Comparison of ENCODE assay signal across 8 cellular contexts in the genomic region with DNA sequence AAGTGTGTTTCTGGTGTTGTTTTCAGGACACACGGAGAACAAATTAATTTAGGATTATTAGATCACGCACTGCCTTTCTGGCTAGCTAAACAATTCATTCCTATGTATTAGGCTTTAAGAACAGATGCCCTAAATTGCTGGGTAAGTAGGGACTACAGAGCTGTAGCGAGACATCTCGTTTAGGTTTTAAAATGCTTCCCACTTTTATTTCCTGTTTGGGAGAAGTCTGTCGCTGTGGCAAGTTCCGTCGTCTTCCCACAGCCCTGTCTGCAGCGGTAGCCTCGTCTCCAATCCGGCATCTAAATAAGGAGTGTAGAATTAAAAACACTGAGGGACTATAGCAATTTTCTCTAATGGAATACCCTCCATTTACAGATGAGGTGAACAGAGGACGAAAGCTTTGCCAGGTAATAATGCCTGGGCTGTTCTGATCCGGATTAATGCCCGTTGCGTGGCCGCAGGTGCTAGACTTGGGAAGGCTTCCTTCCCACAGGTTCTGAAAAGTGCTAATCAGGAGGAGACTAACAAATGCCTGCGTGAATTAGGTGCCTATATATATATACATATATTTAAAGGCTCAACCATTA. TPM values are rescaled to one million over a fixed set of nuclear protein-coding genes. Genes with fewer than 3 reads are reported as not detected.
DNase-seq lines count a peak whose midpoint lies in the region; ATAC-seq, FAIRE-seq and TF ChIP-seq lines count a peak whose summit lies in the region.

No MANE protein-coding gene starts in this region.

- H3K4me2 ChIP-seq in A549: peak overlapping the region; percentile 100

- TF ChIP-seq POLR2A in A549 (IDR thresholded peaks at IDR 0.05; ENCODE audit: low read length): no peak

- peak overlapping the region; percentile 88 for H3K4me3 ChIP-seq in A549
- H3K4me3 ChIP-seq in mucosa of descending colon: peak overlapping the region; percentile 50

- FAIRE-seq in A549 (lab: Jason Lieb, UNC): no peak

- intact Hi-C loops in mucosa of descending colon (cut with DNase I, micrococcal nuclease): no loop called here

- peak overlapping the region in 1 of 2 experiments; percentile 85; a peak in 3 of 6 replicates for H3K27ac ChIP-seq in A549
- peak overlapping the region; percentile 38 for H3K27ac ChIP-seq in angular gyrus (ENCODE audit: low read depth, low read length)

- 86% methylated on average over 16 of the region's 16 CpGs for WGBS in A549 (ENCODE audit: missing lambda C conversion rate)

- TF ChIP-seq RAD21 in A549 (conservative IDR thresholded peaks at IDR 0.05 in 1 of 2, IDR thresholded peaks at IDR 0.05 in 1 of 2): no peak

- H3K27me3 Mint-ChIP-seq in HFFc6 (ENCODE audit: insufficient read depth): peaks cover 24% of the 10 kb centered on the region

- TF ChIP-seq CTCF in A549 (IDR thresholded peaks at IDR 0.05): no peak
- TF ChIP-seq CTCF in HFFc6 (IDR thresholded peaks at IDR 0.05): no peak
- no peak for TF ChIP-seq CTCF in mucosa of descending colon (IDR thresholded peaks at IDR 0.05)

- peaks cover 15% of the 10 kb centered on the region for H3K36me3 Mint-ChIP-seq in HFFc6 (ENCODE audit: low read depth)

- TF ChIP-seq EP300 in A549 (IDR thresholded peaks at IDR 0.05): no peak

- no peaks in the 10 kb centered on the region for H3K36me3 ChIP-seq in mucosa of descending colon (ENCODE audit: low read depth)

- H3K9me3 Mint-ChIP-seq in HFFc6: peaks cover 18% of the 10 kb centered on the region

- POLR2A ChIA-PET in A549 (lab: Yijun Ruan, JAX): no interaction called here

- H3K9me3 ChIP-seq in A549: peaks cover 19% of the 10 kb centered on the region; the same call in 2 of the 3 replicates
- H3K9me3 ChIP-seq in mucosa of descending colon: no peaks in the 10 kb centered on the region

- H3K4me1 Mint-ChIP-seq in HFFc6 (ENCODE audit: low read depth): peaks cover 6% of the 10 kb centered on the region; the same call in 1 of the 2 replicates

- H3K4me1 ChIP-seq in A549: peaks cover 8% of the 10 kb centered on the region; the same call in 1 of the 3 replicates
- H3K4me1 ChIP-seq in mucosa of descending colon (ENCODE audit: low read depth): peaks cover 4% of the 10 kb centered on the region

- ATAC-seq in A549 (no peak), mucosa of descending colon (no peak)

- H3K27ac Mint-ChIP-seq in HFFc6: no peak overlapping the region

- H3K4me3 Mint-ChIP-seq in HFFc6: peak overlapping the region; percentile 88

- CTCF ChIA-PET in A549 (lab: Yijun Ruan, JAX): interaction anchor here (0.8 to 1.1 kb wide), 2 partner anchors 18 to 73 kb away, joined by 3 read pairs; no protein-coding TSS in a partner anchor

- DNase-seq in A549 (ENCODE audit: low read depth in 1 of 2, low spot score in 1 of 2) (no peak), HFFc6 (no peak), mucosa of descending colon (peak in 1 of 3 donors; percentile 40), UCSD-AML1 (lab: John Stamatoyannopoulos, UW; ENCODE audit: unreplicated experiment) (no peak), cerebellar nuclear complex (lab: John Stamatoyannopoulos, UW) (no peak), T1000 (lab: John Stamatoyannopoulos, UW) (no peak), GM03348 (ENCODE audit: low spot score) (no peak)

TF ChIP-seq in A549, 52 proteins besides CTCF, POLR2A, EP300 and RAD21:
- TF ChIP-seq E2F6 (IDR thresholded peaks at IDR 0.05; ENCODE audit: borderline replicate concordance, low read depth): no peak
- no peak for TF ChIP-seq MYC (IDR thresholded peaks at IDR 0.05; ENCODE audit: borderline replicate concordance, low read length)
- no peak for TF ChIP-seq EHF (CRISPR knock-in tag; IDR thresholded peaks at IDR 0.05)
- TF ChIP-seq KDM1A (IDR thresholded peaks at IDR 0.05; ENCODE audit: low read depth): no peak
- TF ChIP-seq FOSB (CRISPR knock-in tag; IDR thresholded peaks at IDR 0.05): no peak
- no peak for TF ChIP-seq TFCP2L1 (CRISPR knock-in tag; IDR thresholded peaks at IDR 0.05)
- no peak for TF ChIP-seq EHMT2 (IDR thresholded peaks at IDR 0.05; ENCODE audit: low read depth)
- TF ChIP-seq CHD2 (IDR thresholded peaks at IDR 0.05; ENCODE audit: low read length, partially characterized antibody): no peak
- no peak for TF ChIP-seq BHLHE40 (IDR thresholded peaks at IDR 0.05; ENCODE audit: low read depth, low read length)
- no peak for TF ChIP-seq ZFP36 (IDR thresholded peaks at IDR 0.05; ENCODE audit: borderline replicate concordance, partially characterized antibody)
- no peak for TF ChIP-seq RCOR1 (IDR thresholded peaks at IDR 0.05; ENCODE audit: low read depth, low read length)
- no peak for TF ChIP-seq RFX5 (IDR thresholded peaks at IDR 0.05)

RNA-seq across cellular contexts. Expression of gene TRIM36, which starts 1.3 kb away (rescaled TPM):
- polyA plus RNA-seq in A549 (2011; rRNA removed) (1.2 and 1.4 TPM in 2 replicates), A549 (2017; fragmentation: RNase III; extraction: RNeasy Plus Mini Kit Qiagen cat#74134 plus additional on column Dnase treatment) (0.28 to 0.63 TPM (median 0.63 TPM) in 3 replicates)
- polyA plus RNA-seq in A549 (2012; cell fraction: cytosol; rRNA removed): 0.21 and 0.32 TPM in 2 replicates
- polyA plus RNA-seq in A549 (2012; cell fraction: nucleus; rRNA removed): 0.40 and 0.84 TPM in 2 replicates
- 3.2 and 4.9 TPM in 2 replicates for polyA minus RNA-seq in A549 (2011; rRNA and poly(A)+ RNA removed)
- total RNA-seq in HFFc6 (2021; fragmentation: NEBNext Ultra II Directional; extraction: Animal tissue kit (Norgen Biotek cat#: 25700)): under 1 TPM; 0.26 to 0.55 (median 0.36) TPM
- 10 to 100 TPM; 20.6 to 45.7 (median 27.1) TPM for total RNA-seq in mucosa of descending colon

Comparison
In these comparisons a context has a peak if more than half of its experiments do, and no peak if none do; other contexts are left out.
1. RNA of gene TRIM36, which starts 1.3 kb away (total RNA-seq): 20.6 to 45.7 TPM in mucosa of descending colon; 0.26 to 0.55 TPM in HFFc6; every median in the first group is over 10 times any median in the second.